Comparison of ENCODE assay signal across 10 cellular contexts in genomic region chr12:52581481-52581880, GRCh38. TPM values are rescaled to one million over a fixed set of nuclear protein-coding genes. Genes with fewer than 3 reads are reported as not detected.
DNase-seq lines count a peak whose midpoint lies in the region; ATAC-seq, FAIRE-seq and TF ChIP-seq lines count a peak whose summit lies in the region.
"Had no signal": no experiment of that assay in that cellular context is flagged by ENCODE, and none has a peak within 500 bp of the region (broad histone marks: within the 10 kb centered on the region; RNA-seq: fewer than 3 reads in every experiment).

No MANE protein-coding gene starts in this region.

- no peaks in the 10 kb centered on the region for H3K9me3 ChIP-seq in esophagus (ENCODE audit: control insufficient read depth in 2 of 2, insufficient read depth in 1 of 2, low read depth in 1 of 2, low read length in 1 of 2)

- peak overlapping the region; percentile 69 to 85 for H3K27ac ChIP-seq in esophagus (ENCODE audit: low read depth in 2 of 2, low read length in 1 of 2)

- 35 to 39% methylated on average over 6 of the region's 6 CpGs for WGBS in esophagus, 2 donors

- no peaks in the 10 kb centered on the region for H3K36me3 ChIP-seq in esophagus (ENCODE audit: control insufficient read depth in 2 of 2, insufficient read depth in 2 of 2, low read length in 1 of 2)

- TF ChIP-seq POLR2A in H54 (IDR thresholded peaks at IDR 0.05; ENCODE audit: low read depth, low read length) (no peak), GM18505 (IDR thresholded peaks at IDR 0.05; ENCODE audit: borderline replicate concordance, extremely low read depth, insufficient read depth, insufficient read length) (no peak)

- H3K4me1 ChIP-seq in esophagus (ENCODE audit: control insufficient read depth in 2 of 2, insufficient read depth in 2 of 2, low read length in 1 of 2): peaks cover 2 to 14% of the 10 kb centered on the region in 2 donors

- FAIRE-seq in H54 (lab: Jason Lieb, UNC): no peak

- H3K27me3 ChIP-seq in esophagus (ENCODE audit: control insufficient read depth in 1 of 2, insufficient read depth in 2 of 2, low read length in 2 of 2): no peaks in the 10 kb centered on the region

- DNase-seq in H54 (ENCODE audit: insufficient read length, low spot score) (peak; percentile 28), NCI-H69 (lab: John Stamatoyannopoulos, UW) (peak; percentile 39), stromal cell of bone marrow (ENCODE audit: low read depth) (peak; percentile 11)
- DNase-seq: anterior cingulate cortex; DMS 273 treated with DMSO at 0.1 percent for 48 hours; stimulated activated CD4-positive, alpha-beta T cell treated with anti-CD3 and anti-CD28 coated beads, Interleukin-15, amount 100 ng/mL, for 24 hours had no signal

- no peak for ATAC-seq in GM21576 (IDR thresholded peaks at IDR 0.05; ENCODE audit: unreplicated experiment)
- no peak for ATAC-seq in GM19395 (IDR thresholded peaks at IDR 0.05; ENCODE audit: unreplicated experiment)
- ATAC-seq in GM18505 (IDR thresholded peaks at IDR 0.05; ENCODE audit: unreplicated experiment): no peak

- H3K4me3 ChIP-seq in esophagus (ENCODE audit: low read depth in 1 of 2, low read length in 2 of 2): no peak overlapping the region

RNA-seq across cellular contexts. Expression of gene KRT74, which starts 7.8 kb away (rescaled TPM):
- polyA plus RNA-seq in esophagus: under 1 TPM; 0.07 to 0.24 TPM

RNA-seq across cellular contexts. Expression of gene KRT72, which starts 19.8 kb away (rescaled TPM):
- polyA plus RNA-seq in esophagus: not detected

RNA-seq across cellular contexts. Expression of gene KRT71, which starts 28.5 kb away (rescaled TPM):
- polyA plus RNA-seq in esophagus: not detected

RNA-seq across cellular contexts. Expression of gene KRT73, which starts 36.9 kb away (rescaled TPM):
- polyA plus RNA-seq in esophagus: not detected
